Comparison of ENCODE assay signal across 13 cellular contexts in genomic region chr1:88802950-88803349, GRCh38.
DNase-seq lines count a peak whose midpoint lies in the region; ATAC-seq and TF ChIP-seq lines count a peak whose summit lies in the region.
"Had no signal": no experiment of that assay in that cellular context is flagged by ENCODE, and none has a peak within 500 bp of the region (broad histone marks: within the 10 kb centered on the region; RNA-seq: fewer than 3 reads in every experiment).

No MANE protein-coding gene starts in this region.

- H3K27me3 Mint-ChIP-seq in Calu3 (ENCODE audit: unreplicated experiment) (no peaks in the 10 kb centered on the region), nephron progenitor cell (ENCODE audit: low read depth, poor library complexity) (no peaks in the 10 kb centered on the region)

- no peaks in the 10 kb centered on the region for H3F3A ChIP-seq in OCI-LY1 (ENCODE audit: insufficient read depth, low read length)

- H3K27ac ChIP-seq in OCI-LY1 (ENCODE audit: low read depth, low read length, poor library complexity, severe bottlenecking) (peak overlapping the region; percentile 48), stomach (no peak overlapping the region)
- H3K27ac ChIP-seq: cardiac muscle cell, gastroesophageal sphincter, tibial artery had no signal

- H3K9me3 ChIP-seq in OCI-LY1 (ENCODE audit: low read length) = 0 out of 2 replicates have a peak, but pooled peaks cover 4% of the 10 kb centered on the region
- H3K9me3 ChIP-seq in stomach = no peaks in the 10 kb centered on the region
- H3K9me3 ChIP-seq: gastroesophageal sphincter, tibial artery had no signal

- no peaks in the 10 kb centered on the region for H4K20me1 ChIP-seq in OCI-LY1 (ENCODE audit: insufficient read depth, low read length)

- no peaks in the 10 kb centered on the region for H3K4me1 ChIP-seq in OCI-LY1 (ENCODE audit: insufficient read depth, low read length, severe bottlenecking)
- no peaks in the 10 kb centered on the region for H3K4me1 ChIP-seq in stomach
- H3K4me1 ChIP-seq: tibial artery had no signal

- H3K9me3 Mint-ChIP-seq in Calu3 (ENCODE audit: low read depth, unreplicated experiment) (no peaks in the 10 kb centered on the region), nephron progenitor cell (peaks cover 19% of the 10 kb centered on the region)

- H3K4me3 Mint-ChIP-seq in Calu3 (ENCODE audit: low read depth, unreplicated experiment) = no peak overlapping the region
- no peak overlapping the region for H3K4me3 Mint-ChIP-seq in nephron progenitor cell
- H3K4me3 Mint-ChIP-seq: T-helper 1 cell treated with Interleukin-12 subunit alpha and Interleukin-12 subunit beta and Interleukin-4 antibody, amounts not matched to agents 30 μg/mL and 1 μg/mL, for 36 hours had no signal

- H3K79me2 ChIP-seq in OCI-LY1 (ENCODE audit: insufficient read depth, low read length) = no peaks in the 10 kb centered on the region

- H3K4me3 ChIP-seq in OCI-LY1 (ENCODE audit: low read depth, low read length, poor library complexity, severe bottlenecking) (no peak overlapping the region), choroid plexus epithelial cell (ENCODE audit: low read depth, low read length) (no peak overlapping the region), stomach (no peak overlapping the region)
- H3K4me3 ChIP-seq: cardiac muscle cell, gastroesophageal sphincter, tibial artery had no signal

- no peak for TF ChIP-seq CTCF in Calu3 (IDR thresholded peaks at IDR 0.05; ENCODE audit: unreplicated experiment)
- no peak for TF ChIP-seq CTCF in OCI-LY1 (IDR thresholded peaks at IDR 0.05; ENCODE audit: low read length)
- no peak for TF ChIP-seq CTCF in choroid plexus epithelial cell (conservative IDR thresholded peaks at IDR 0.05; ENCODE audit: low read depth, low read length)
- TF ChIP-seq CTCF in nephron progenitor cell (IDR thresholded peaks at IDR 0.05) = no peak
- TF ChIP-seq CTCF in stomach (IDR thresholded peaks at IDR 0.05) = no peak

- no TSS peak for BruUV-seq in Calu3 (replicated peaks; lab: Mats Ljungman, UMichigan)

- no peak overlapping the region for H3K9ac ChIP-seq in OCI-LY1 (ENCODE audit: low read length)

- H3K36me3 Mint-ChIP-seq in Calu3 (ENCODE audit: insufficient read depth, unreplicated experiment) (peaks cover 7% of the 10 kb centered on the region), nephron progenitor cell (ENCODE audit: low read depth) (peaks cover 75% of the 10 kb centered on the region)

- H3K27ac Mint-ChIP-seq in Calu3 (ENCODE audit: unreplicated experiment) (peak overlapping the region; percentile 73), nephron progenitor cell (peak overlapping the region; percentile 10)
- H3K27ac Mint-ChIP-seq: T-helper 1 cell treated with Interleukin-12 subunit alpha and Interleukin-12 subunit beta and Interleukin-4 antibody, amounts not matched to agents 30 μg/mL and 1 μg/mL, for 36 hours had no signal

- no peak for TF ChIP-seq POLR2A in stomach (IDR thresholded peaks at IDR 0.05)

- DNase-seq in Calu3 (no peak), choroid plexus epithelial cell (ENCODE audit: low read depth) (peak; percentile 68), nephron progenitor cell (no peak), SK-N-DZ (ENCODE audit: low spot score) (no peak), stomach (no peak)
- no peak for DNase-seq in activated CD4-positive, CD25-positive, alpha-beta regulatory T cell (lab: John Stamatoyannopoulos, UW)
- DNase-seq: NCI-H774, tibial artery had no signal

- no peak for TF ChIP-seq EP300 in stomach (IDR thresholded peaks at IDR 0.05)

- H3K4me2 ChIP-seq in OCI-LY1 (ENCODE audit: low read length) = no peak overlapping the region

- WGBS in stomach, 5 donors = 76 to 95% (median 89%) methylated on average over 2 of the region's 2 CpGs

- H3K36me3 ChIP-seq in OCI-LY1 (ENCODE audit: insufficient read depth, low read length) (peaks cover 67% of the 10 kb centered on the region), stomach (peaks cover 15 to 82% (median 70%) of the 10 kb centered on the region in 4 donors)

- H3K27me3 ChIP-seq in OCI-LY1 (ENCODE audit: insufficient read depth, low read length) (no peaks in the 10 kb centered on the region), stomach (no peaks in the 10 kb centered on the region)
- H3K27me3 ChIP-seq: cardiac muscle cell, gastroesophageal sphincter, tibial artery had no signal

- H3K4me1 Mint-ChIP-seq in Calu3 (ENCODE audit: low read depth, unreplicated experiment) (peaks cover 27% of the 10 kb centered on the region), nephron progenitor cell (peaks cover 7% of the 10 kb centered on the region)

- intact Hi-C loops in Calu3 (cut with micrococcal nuclease; ENCODE audit: unreplicated experiment) (loop anchor here (1.0 to 10.0 kb wide), 3 partner anchors 41 to 72 kb away; no protein-coding TSS in a partner anchor), stomach (cut with DNase I; ENCODE audit: low total_unique reads) (no loop called here)

- CTCF ChIA-PET in Calu3 (lab: Charles Lee) = no interaction called here

- no peaks in the 10 kb centered on the region for H3K9me2 ChIP-seq in OCI-LY1 (ENCODE audit: low read depth, low read length)

- no peak overlapping the region for H2AFZ ChIP-seq in OCI-LY1 (ENCODE audit: low read length)

- no peak for ATAC-seq in GM19328 (IDR thresholded peaks at IDR 0.05; ENCODE audit: unreplicated experiment)
- ATAC-seq: gastroesophageal sphincter had no signal
